Comparison of ENCODE assay signal across 8 cellular contexts in genomic region chr9:76441551-76442322, GRCh38. TPM values are rescaled to one million over a fixed set of nuclear protein-coding genes. Genes with fewer than 3 reads are reported as not detected.
DNase-seq lines count a peak whose midpoint lies in the region; ATAC-seq lines count a peak whose summit lies in the region.

No MANE protein-coding gene starts in this region.

- H3K27ac Mint-ChIP-seq in stimulated activated naive CD8-positive, alpha-beta T cell treated with anti-CD3 and anti-CD28 coated beads, Interleukin-15, Interleukin-2, amounts not matched to agents 100 ng/mL and 50 ng/mL, for 24 hours = peak overlapping the region; percentile 97

- H3K9me3 Mint-ChIP-seq in stimulated activated naive CD8-positive, alpha-beta T cell treated with anti-CD3 and anti-CD28 coated beads, Interleukin-15, Interleukin-2, amounts not matched to agents 100 ng/mL and 50 ng/mL, for 24 hours = no peaks in the 10 kb centered on the region

- no peaks in the 10 kb centered on the region for H3K27me3 Mint-ChIP-seq in stimulated activated naive CD8-positive, alpha-beta T cell treated with anti-CD3 and anti-CD28 coated beads, Interleukin-15, Interleukin-2, amounts not matched to agents 100 ng/mL and 50 ng/mL, for 24 hours

- H3K36me3 Mint-ChIP-seq in stimulated activated naive CD8-positive, alpha-beta T cell treated with anti-CD3 and anti-CD28 coated beads, Interleukin-15, Interleukin-2, amounts not matched to agents 100 ng/mL and 50 ng/mL, for 24 hours (ENCODE audit: low read depth) = peaks cover 4% of the 10 kb centered on the region

- ATAC-seq in GM19372 (IDR thresholded peaks at IDR 0.05; ENCODE audit: low read depth, unreplicated experiment) (peak; percentile 57), HG03280 (IDR thresholded peaks at IDR 0.05; ENCODE audit: unreplicated experiment) (peak; percentile 50)

- peak; percentile 22 for DNase-seq in A172 (ENCODE audit: low spot score)
- peak; percentile 70 for DNase-seq in astrocyte of the hippocampus (ENCODE audit: low read depth, low spot score)
- no peak for DNase-seq in NCI-H1417 treated with DMSO at 0.1 percent for 48 hours (lab: John Stamatoyannopoulos, UW)
- no peak for DNase-seq in epidermal melanocyte (ENCODE audit: insufficient read length, low spot score)
- no peak for DNase-seq in HT-29 (ENCODE audit: low spot score)

- H3K4me3 Mint-ChIP-seq in stimulated activated naive CD8-positive, alpha-beta T cell treated with anti-CD3 and anti-CD28 coated beads, Interleukin-15, Interleukin-2, amounts not matched to agents 100 ng/mL and 50 ng/mL, for 24 hours = peak overlapping the region; percentile 83

- H3K4me1 Mint-ChIP-seq in stimulated activated naive CD8-positive, alpha-beta T cell treated with anti-CD3 and anti-CD28 coated beads, Interleukin-15, Interleukin-2, amounts not matched to agents 100 ng/mL and 50 ng/mL, for 24 hours (ENCODE audit: low read depth) = peaks cover 66% of the 10 kb centered on the region

RNA-seq across cellular contexts. Expression of gene GCNT1, which starts 17.2 kb away (rescaled TPM):
- 1.6 and 2.7 TPM in 2 replicates for total RNA-seq in A172 (2014; rRNA removed; shearing (Covaris generic))
- 1.2 and 1.5 TPM in 2 replicates for total RNA-seq in HT-29 (2014; rRNA removed; shearing (Covaris generic))

RNA-seq across cellular contexts. Expression of gene RFK, which starts 47.5 kb away (rescaled TPM):
- 64.3 and 68.8 TPM in 2 replicates for total RNA-seq in A172 (2014; rRNA removed; shearing (Covaris generic))
- total RNA-seq in HT-29 (2014; rRNA removed; shearing (Covaris generic)) = 23.6 and 27.3 TPM in 2 replicates

Comparison
In these comparisons a context has a peak if more than half of its experiments do, and no peak if none do; other contexts are left out.
1. DNase-seq: peak in A172 (single experiment) and astrocyte of the hippocampus (single experiment); none in NCI-H1417 treated with DMSO at 0.1 percent for 48 hours (single experiment), epidermal melanocyte (single experiment) and HT-29 (single experiment).